Comparison of ENCODE assay signal across 10 cellular contexts in the genomic region with DNA sequence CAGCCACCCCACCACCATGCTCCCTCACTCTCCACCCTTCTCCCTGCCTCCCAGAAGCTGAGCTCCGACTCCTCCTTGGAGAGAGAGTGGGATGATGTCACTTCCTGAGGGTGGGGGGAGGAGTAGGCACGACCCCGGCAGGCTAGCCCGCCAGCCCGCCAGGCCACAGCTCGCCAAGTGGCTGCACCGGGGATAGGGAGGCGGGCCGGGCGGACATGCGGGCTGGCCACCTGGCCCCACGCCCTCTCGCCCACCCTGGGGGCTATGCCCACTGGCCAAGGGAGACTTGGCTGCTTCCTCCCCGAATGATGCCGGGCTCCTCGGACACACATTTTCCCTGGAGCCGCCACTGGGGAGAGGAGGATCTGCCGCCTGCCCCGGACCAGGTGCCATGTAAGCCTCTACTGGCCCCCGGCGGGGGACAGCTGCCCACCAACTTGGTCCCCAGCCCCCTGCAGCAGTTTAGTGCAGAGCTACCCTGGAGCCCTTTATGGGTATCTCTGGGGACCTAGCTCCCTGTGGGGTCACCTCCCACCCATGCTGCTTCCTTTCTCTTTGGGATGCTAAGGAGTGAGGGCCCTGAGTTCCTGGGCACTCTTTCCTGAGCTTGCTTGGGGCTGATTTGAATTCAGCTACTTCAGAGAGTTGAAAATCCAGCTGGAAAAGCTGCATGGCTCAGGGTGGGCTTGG. TPM values are rescaled to one million over a fixed set of nuclear protein-coding genes. Genes with fewer than 3 reads are reported as not detected.
A peak's percentile ranks its signal among the peaks of the same experiment; 100 is the strongest.
DNase-seq lines count a peak whose midpoint lies in the region; ATAC-seq and TF ChIP-seq lines count a peak whose summit lies in the region.
"Had no signal": no experiment of that assay in that cellular context is flagged by ENCODE, and none has a peak within 500 bp of the region (broad histone marks: within the 10 kb centered on the region; RNA-seq: fewer than 3 reads in every experiment).

No MANE protein-coding gene starts in this region.

- H3K27ac Mint-ChIP-seq in CD4-positive, alpha-beta memory T cell: no peak overlapping the region

- no peak overlapping the region for H3K4me3 Mint-ChIP-seq in CD4-positive, alpha-beta memory T cell

- 20% methylated on average over 2 of the region's 21 CpGs for WGBS in esophagus muscularis mucosa

- H3K36me3 ChIP-seq in esophagus muscularis mucosa (peaks cover 0 to 22% (median 11%) of the 10 kb centered on the region in 4 donors), mucosa of descending colon (ENCODE audit: low read depth) (no peaks in the 10 kb centered on the region), vagina (no peaks in the 10 kb centered on the region)
- H3K36me3 ChIP-seq in CD4-positive, alpha-beta memory T cell (ENCODE audit: insufficient read depth, low read length): no peaks in the 10 kb centered on the region

- H3K27me3 Mint-ChIP-seq in CD4-positive, alpha-beta memory T cell: no peaks in the 10 kb centered on the region

- TF ChIP-seq POLR2A in esophagus muscularis mucosa (IDR thresholded peaks at IDR 0.05; ENCODE audit: low read depth) (no peak), vagina (IDR thresholded peaks at IDR 0.05) (no peak)

- H3K36me3 Mint-ChIP-seq in CD4-positive, alpha-beta memory T cell: no peaks in the 10 kb centered on the region

- peak overlapping the region; percentile 50 to 65 (median 54) for H3K4me3 ChIP-seq in esophagus muscularis mucosa
- no peak overlapping the region for H3K4me3 ChIP-seq in mucosa of descending colon
- H3K4me3 ChIP-seq in vagina: peak overlapping the region; percentile 43 to 50
- H3K4me3 ChIP-seq in CD4-positive, alpha-beta memory T cell (ENCODE audit: low read length in 2 of 2): no peak overlapping the region

- TF ChIP-seq CTCF in esophagus muscularis mucosa (IDR thresholded peaks at IDR 0.05) (no peak), mucosa of descending colon (IDR thresholded peaks at IDR 0.05) (no peak), vagina (IDR thresholded peaks at IDR 0.05) (no peak)

- H3K4me1 ChIP-seq in esophagus muscularis mucosa (peaks cover 10 to 45% (median 43%) of the 10 kb centered on the region in 4 donors), mucosa of descending colon (ENCODE audit: low read depth) (peaks cover 9% of the 10 kb centered on the region), vagina (peaks cover 16% of the 10 kb centered on the region)
- H3K4me1 ChIP-seq in CD4-positive, alpha-beta memory T cell (ENCODE audit: insufficient read depth, low read length): no peaks in the 10 kb centered on the region

- TF ChIP-seq EP300 in esophagus muscularis mucosa (IDR thresholded peaks at IDR 0.05): no peak

- peaks cover 0 to 4% (median 0%) of the 10 kb centered on the region in 4 donors for H3K4me1 Mint-ChIP-seq in CD4-positive, alpha-beta memory T cell

- intact Hi-C loops in esophagus muscularis mucosa (cut with DNase I): no loop called here
- intact Hi-C loops in mucosa of descending colon (cut with DNase I, micrococcal nuclease): no loop called here
- intact Hi-C loops in vagina (cut with DNase I): no loop called here
- intact Hi-C loops in CD4-positive, alpha-beta memory T cell (cut with micrococcal nuclease): no loop called here

- POLR2A ChIA-PET in CD4-positive, alpha-beta memory T cell (lab: Charles Lee; ENCODE audit: partially characterized antibody): no interaction called here

- peak overlapping the region; percentile 52 to 70 (median 58) for H3K27ac ChIP-seq in esophagus muscularis mucosa (replicated peaks in 1 of 4)
- H3K27ac ChIP-seq in vagina: peak overlapping the region; percentile 62
- H3K27ac ChIP-seq in CD4-positive, alpha-beta memory T cell (ENCODE audit: low read depth, low read length): no peak overlapping the region
- H3K27ac ChIP-seq: 22Rv1 had no signal

- CTCF ChIA-PET in CD4-positive, alpha-beta memory T cell (lab: Charles Lee; ENCODE audit: partially characterized antibody): interaction anchor here (1.0 kb wide), 1 partner anchor 52 kb away, joined by 4 read pairs; no protein-coding TSS in a partner anchor

- H3K9me3 ChIP-seq in esophagus muscularis mucosa: no peaks in the 10 kb centered on the region
- no peaks in the 10 kb centered on the region for H3K9me3 ChIP-seq in mucosa of descending colon
- H3K9me3 ChIP-seq in vagina: no peaks in the 10 kb centered on the region
- no peaks in the 10 kb centered on the region for H3K9me3 ChIP-seq in CD4-positive, alpha-beta memory T cell (ENCODE audit: control insufficient read depth in 1 of 2, low read length in 2 of 2)

- peak; percentile 37 for ATAC-seq in mucosa of descending colon
- no peak for ATAC-seq in HG02623 (IDR thresholded peaks at IDR 0.05; ENCODE audit: unreplicated experiment)

- H3K9me3 Mint-ChIP-seq in CD4-positive, alpha-beta memory T cell: no peaks in the 10 kb centered on the region

- H3K27me3 ChIP-seq in esophagus muscularis mucosa (no peaks in the 10 kb centered on the region), vagina (no peaks in the 10 kb centered on the region)
- no peaks in the 10 kb centered on the region for H3K27me3 ChIP-seq in CD4-positive, alpha-beta memory T cell (ENCODE audit: insufficient read depth, low read length)

- peak; percentile 68 for DNase-seq in DMS 273 (lab: John Stamatoyannopoulos, UW; ENCODE audit: unreplicated experiment)
- no peak for DNase-seq in DMS 273 treated with DMSO at 0.1 percent for 48 hours (lab: John Stamatoyannopoulos, UW)
- DNase-seq in esophagus muscularis mucosa (ENCODE audit: extremely low spot score): no peak
- DNase-seq in mucosa of descending colon: peak in 1 of 3 donors; percentile 32
- no peak for DNase-seq in vagina (ENCODE audit: extremely low spot score in 2 of 2)
- DNase-seq in NCI-H2029 (lab: John Stamatoyannopoulos, UW): no peak
- DNase-seq in CD4-positive, alpha-beta memory T cell: no peak
- DNase-seq: activated gamma-delta T cell treated with Interleukin-2 at 50 U/mL for 16 hours had no signal

RNA-seq across cellular contexts. Expression of a gene that starts 33.7 kb away (rescaled TPM):
- total RNA-seq in esophagus muscularis mucosa (under 1 TPM; under 0.01 to 0.71 (median 0.40) TPM), mucosa of descending colon (10 to 100 TPM in 2 of 3 donors, 1 to 10 TPM in 1; 7.8 to 15.6 (median 10.2) TPM), vagina (0.25 TPM)
- 1 to 10 TPM in 1 of 2 experiments, under 1 TPM in 1; 0.94 to 1.6 TPM for total RNA-seq in CD4-positive, alpha-beta memory T cell
- polyA plus RNA-seq in CD4-positive, alpha-beta memory T cell: under 1 TPM; 0.44 to 0.83 TPM

RNA-seq across cellular contexts. Expression of a gene that starts 38.6 kb away (rescaled TPM):
- total RNA-seq in esophagus muscularis mucosa (1 to 10 TPM; 1.5 to 4.9 (median 3.8) TPM), mucosa of descending colon (10 to 100 TPM in 2 of 3 donors, 1 to 10 TPM in 1; 7.2 to 12.0 (median 11.9) TPM), vagina (1.5 TPM)
- under 1 TPM; 0.30 to 0.44 TPM for total RNA-seq in CD4-positive, alpha-beta memory T cell
- under 1 TPM in 1 of 2 donors, not detected in 1; 0.52 TPM for polyA plus RNA-seq in CD4-positive, alpha-beta memory T cell

Comparison
In these comparisons a context has a peak if more than half of its experiments do, and no peak if none do; other contexts are left out.
1. H3K4me3 ChIP-seq: peak in esophagus muscularis mucosa (4 of 4) and vagina (2 of 2); none in mucosa of descending colon (single experiment) and CD4-positive, alpha-beta memory T cell (0 of 2).